ENCODE assay signal across 1 cellular context in the genomic region with DNA sequence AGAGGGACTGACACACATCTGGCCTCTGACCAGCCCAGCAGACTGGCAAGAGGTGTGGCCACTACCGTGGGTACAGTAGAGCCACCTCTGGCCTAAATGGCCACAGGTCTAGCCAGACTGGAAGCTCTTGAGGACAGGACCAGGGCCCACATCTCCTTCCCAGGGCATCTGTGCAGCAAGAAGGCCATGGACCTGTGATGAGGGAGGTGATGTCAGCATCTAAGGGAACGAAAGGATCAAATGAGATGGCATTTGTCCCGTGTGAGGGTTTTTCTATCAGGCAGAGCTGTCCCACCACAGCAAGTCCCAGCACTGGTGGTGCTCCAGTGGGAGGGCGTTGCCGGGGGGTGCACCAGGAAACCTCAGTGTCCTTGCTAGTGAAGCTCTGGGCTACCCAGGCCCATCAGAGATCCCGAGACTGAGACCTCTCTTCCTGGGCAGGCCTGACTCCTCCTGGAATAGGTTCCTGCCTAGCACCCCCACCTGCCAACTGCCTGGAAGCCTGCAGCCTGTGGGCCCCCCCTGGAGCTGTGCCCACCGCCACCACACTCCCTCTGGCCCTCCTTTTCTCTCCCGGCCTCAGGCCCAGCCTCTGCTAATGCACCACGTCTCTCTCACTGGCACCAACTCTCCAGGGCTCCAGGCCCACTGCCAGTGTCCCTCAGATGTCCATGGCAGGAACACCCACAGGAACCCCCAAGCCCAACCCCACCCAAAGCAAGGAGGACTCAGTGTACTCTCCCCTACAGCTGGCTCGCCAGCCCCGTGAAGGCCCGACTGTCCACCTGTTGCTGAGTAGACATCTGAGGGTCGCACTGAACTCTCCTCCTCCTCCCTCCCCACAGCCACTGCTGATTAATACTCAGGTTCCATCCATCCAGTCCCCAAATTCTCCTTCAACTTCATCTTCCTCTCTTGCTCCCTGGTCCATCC.
TF ChIP-seq lines count a peak whose summit lies in the region.

No MANE protein-coding gene starts in this region.

TF ChIP-seq in HEK293, 187 proteins besides CTCF, POLR2A, EP300 and RAD21:
- peak; percentile 96 for TF ChIP-seq SCRT2 (tag by site-specific recombination; IDR thresholded peaks at IDR 0.05)
- TF ChIP-seq SCRT1 (tag by site-specific recombination; IDR thresholded peaks at IDR 0.05; ENCODE audit: borderline replicate concordance) = peak; percentile 71; the same call in 1 of the 2 replicates
- peak; percentile 53; the same call in 1 of the 2 replicates for TF ChIP-seq GLIS2 (tag by site-specific recombination; IDR thresholded peaks at IDR 0.05)
